8 cellular contexts compared by ENCODE assay signal in the genomic region with DNA sequence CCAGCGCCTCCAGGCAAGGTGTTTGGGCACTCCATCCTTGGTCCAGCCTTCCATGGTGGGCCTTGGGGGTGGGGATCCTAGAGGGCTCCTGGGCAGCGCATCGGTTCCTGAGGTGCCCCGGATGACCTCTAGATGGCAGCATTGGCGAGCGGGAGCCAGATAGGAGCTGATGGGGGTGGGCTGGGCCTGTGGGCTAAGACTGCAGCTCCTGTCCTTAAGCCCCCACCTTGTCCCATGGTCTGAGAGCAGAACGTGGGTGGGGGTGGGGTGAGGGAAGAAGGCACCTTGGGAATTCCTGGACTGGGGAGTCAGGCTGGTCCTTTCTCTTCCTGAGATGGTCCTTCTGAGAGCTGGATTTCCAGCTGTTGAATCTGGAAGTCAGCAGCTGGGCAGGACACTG.
DNase-seq lines count a peak whose midpoint lies in the region; ATAC-seq, FAIRE-seq and TF ChIP-seq lines count a peak whose summit lies in the region.

No MANE protein-coding gene starts in this region.

- H3K4me3 Mint-ChIP-seq in T-cell (no peak overlapping the region), astrocyte (ENCODE audit: unreplicated experiment) (no peak overlapping the region), immature natural killer cell (no peak overlapping the region)

- H3K27ac Mint-ChIP-seq in T-cell (no peak overlapping the region), astrocyte (ENCODE audit: unreplicated experiment) (no peak overlapping the region), immature natural killer cell (no peak overlapping the region)

- H3K9me3 Mint-ChIP-seq in T-cell (no peaks in the 10 kb centered on the region), astrocyte (ENCODE audit: unreplicated experiment) (no peaks in the 10 kb centered on the region), immature natural killer cell (no peaks in the 10 kb centered on the region)

- no peaks in the 10 kb centered on the region for H3K4me1 ChIP-seq in astrocyte (ENCODE audit: insufficient read depth, low read length)

- CTCF ChIA-PET in T-cell (lab: Charles Lee): interaction anchor here in 1 of 2 donors (0.6 to 1.3 kb wide), 4 partner anchors 9 to 938 kb away, joined by 3 to 4 read pairs (median 3); partner anchors contain the start of gene MEAF6

- POLR2A ChIA-PET in T-cell (lab: Charles Lee): no interaction called here

- H3K9me3 ChIP-seq in astrocyte (ENCODE audit: insufficient read depth, low read depth, low read length): no peaks in the 10 kb centered on the region

- H3K36me3 Mint-ChIP-seq in T-cell: no peaks in the 10 kb centered on the region
- no peaks in the 10 kb centered on the region for H3K36me3 Mint-ChIP-seq in astrocyte (ENCODE audit: low read depth, unreplicated experiment)
- H3K36me3 Mint-ChIP-seq in immature natural killer cell: no peaks in the 10 kb centered on the region

- DNase-seq in EH (ENCODE audit: low read depth): peak; percentile 49
- DNase-seq in LNCaP clone FGC (ENCODE audit: low read depth): no peak
- peak in 31 of 34 experiments; percentile 10 to 51 (median 34) for DNase-seq in T-cell
- DNase-seq in astrocyte (ENCODE audit: low read depth): no peak
- DNase-seq in immature natural killer cell: peak; percentile 34 to 47 (median 40)
- DNase-seq in stimulated activated CD4-positive, alpha-beta T cell treated with anti-CD3 and anti-CD28 coated beads, Interleukin-1b, Interleukin-23, amount 100 ng/mL, for 48 hours: peak; percentile 49
- no peak for DNase-seq in amniotic stem cell (lab: John Stamatoyannopoulos, UW)

- no peak for FAIRE-seq in astrocyte (lab: Jason Lieb, UNC)

- H3K4me1 Mint-ChIP-seq in T-cell: peaks cover 0 to 2% (median 2%) of the 10 kb centered on the region in 3 donors
- no peaks in the 10 kb centered on the region for H3K4me1 Mint-ChIP-seq in astrocyte (ENCODE audit: low read depth, unreplicated experiment)
- no peaks in the 10 kb centered on the region for H3K4me1 Mint-ChIP-seq in immature natural killer cell

- H3K27me3 Mint-ChIP-seq in T-cell (peaks cover 31 to 37% of the 10 kb centered on the region in 2 donors), astrocyte (ENCODE audit: low read depth, unreplicated experiment) (peaks cover 43% of the 10 kb centered on the region), immature natural killer cell (ENCODE audit: low read depth in 3 of 3) (peaks cover 0 to 6% (median 1%) of the 10 kb centered on the region in 3 donors)

- H3K79me2 ChIP-seq in astrocyte (ENCODE audit: insufficient read depth, low read length): no peaks in the 10 kb centered on the region

- H3K4me3 ChIP-seq in LNCaP clone FGC (ENCODE audit: low read depth, low read length): no peak overlapping the region
- H3K4me3 ChIP-seq in astrocyte (ENCODE audit: insufficient read depth, low read depth, low read length): no peak overlapping the region

- H3K36me3 ChIP-seq in astrocyte (ENCODE audit: insufficient read depth, low read length): no peaks in the 10 kb centered on the region

- H4K20me1 ChIP-seq in astrocyte (ENCODE audit: insufficient read depth, low read length): no peaks in the 10 kb centered on the region

- no peaks in the 10 kb centered on the region for H3K27me3 ChIP-seq in astrocyte (ENCODE audit: insufficient read depth, low read length)

- no peak overlapping the region for H2AFZ ChIP-seq in astrocyte (ENCODE audit: low read depth, low read length)

- no peak overlapping the region for H3K9ac ChIP-seq in astrocyte (ENCODE audit: low read length)

- H3K27ac ChIP-seq in astrocyte (ENCODE audit: low read depth, low read length): no peak overlapping the region

- peak; percentile 89 for TF ChIP-seq CTCF in LNCaP clone FGC (IDR thresholded peaks at IDR 0.05; ENCODE audit: control insufficient read depth, extremely low read depth, insufficient read depth)
- TF ChIP-seq CTCF in astrocyte (IDR thresholded peaks at IDR 0.05; ENCODE audit: insufficient read depth, low read depth, low read length): peak; percentile 62

- no peak overlapping the region for H3K4me2 ChIP-seq in astrocyte (ENCODE audit: low read length)

- ATAC-seq in T-cell (replicated peaks in 1 of 4): peak; percentile 42 to 57 (median 51)
- ATAC-seq in GM21825 (IDR thresholded peaks at IDR 0.05; ENCODE audit: unreplicated experiment): no peak

Comparison
In these comparisons a context has a peak if more than half of its experiments do, and no peak if none do; other contexts are left out.
1. DNase-seq: peak in EH (single experiment), T-cell (31 of 34), immature natural killer cell (3 of 3) and stimulated activated CD4-positive, alpha-beta T cell treated with anti-CD3 and anti-CD28 coated beads, Interleukin-1b, Interleukin-23, amount 100 ng/mL, for 48 hours (single experiment); none in LNCaP clone FGC (single experiment), astrocyte (single experiment) and amniotic stem cell (single experiment).